ENCODE assay signal across 23 cellular contexts in the genomic region with DNA sequence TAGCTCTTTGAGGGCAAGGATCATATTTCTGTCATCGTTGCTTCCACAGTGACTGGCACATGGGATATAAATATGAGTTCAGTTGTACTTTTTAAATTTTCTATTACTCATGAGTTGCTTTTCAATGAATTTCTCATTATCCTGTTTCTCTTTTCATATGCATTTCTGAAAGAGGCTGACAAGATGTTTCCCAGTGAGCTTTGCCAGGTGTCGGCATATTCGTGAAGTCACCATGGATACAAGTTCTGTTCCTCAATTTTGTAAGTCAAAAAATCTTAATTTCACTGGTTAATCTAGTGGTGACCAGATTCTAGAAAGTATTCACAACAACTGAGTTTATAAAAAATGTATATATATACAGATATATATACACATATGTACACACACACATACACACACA. TPM values are rescaled to one million over a fixed set of nuclear protein-coding genes. Genes with fewer than 3 reads are reported as not detected.
DNase-seq lines count a peak whose midpoint lies in the region; ATAC-seq, FAIRE-seq and TF ChIP-seq lines count a peak whose summit lies in the region.
"Had no signal": no experiment of that assay in that cellular context is flagged by ENCODE, and none has a peak within 500 bp of the region (broad histone marks: within the 10 kb centered on the region; RNA-seq: fewer than 3 reads in every experiment).

No MANE protein-coding gene starts in this region.

- intact Hi-C loops in upper lobe of right lung (cut with DNase I) = no loop called here
- intact Hi-C loops in activated CD4-positive, alpha-beta memory T cell treated with anti-CD3 and anti-CD28 coated beads for 36 hours (cut with micrococcal nuclease) = no loop called here

- DNase-seq in activated T-cell treated with anti-CD3 and anti-CD28 coated beads, Interleukin-2, amount 50 U/mL, for 4 hours = no peak
- DNase-seq in activated T-cell treated with anti-CD3 and anti-CD28 coated beads, Interleukin-2, amount 50 U/mL, for 48 hours = no peak
- no peak for DNase-seq in adipocyte (ENCODE audit: low read depth)
- DNase-seq in upper lobe of right lung = no peak
- DNase-seq in activated CD4-positive, alpha-beta memory T cell treated with anti-CD3 and anti-CD28 coated beads for 36 hours = no peak
- DNase-seq in RCC 7860 (ENCODE audit: low spot score) = no peak
- DNase-seq: activated CD4-positive, alpha-beta T cell treated with anti-CD3 and anti-CD28 coated beads, Interleukin-2, amount 50 U/mL, for 4 hours; C1 segment of cervical spinal cord; effector CD4-positive, alpha-beta T cell; gastrocnemius medialis; naive B cell; NCI-H1436 treated with DMSO at 0.1 percent for 48 hours; SK-N-SH; T-helper 17 cell; testis had no signal

- no peak overlapping the region for H3K4me3 Mint-ChIP-seq in activated T-cell treated with anti-CD3 and anti-CD28 coated beads, Interleukin-2, amount 50 U/mL, for 4 hours
- no peak overlapping the region for H3K4me3 Mint-ChIP-seq in activated CD4-positive, alpha-beta memory T cell treated with anti-CD3 and anti-CD28 coated beads for 36 hours

- 0 out of 2 replicates have a peak, but pooled peaks have one; percentile 1 for TF ChIP-seq CTCF in Loucy (conservative IDR thresholded peaks at IDR 0.05; ENCODE audit: low read length)
- no peak for TF ChIP-seq CTCF in parathyroid adenoma (IDR thresholded peaks at IDR 0.05)
- no peak for TF ChIP-seq CTCF in upper lobe of right lung (IDR thresholded peaks at IDR 0.05)

- ATAC-seq in activated T-cell treated with anti-CD3 and anti-CD28 coated beads, Interleukin-2, amount 50 U/mL, for 4 hours = peak; percentile 23 to 39
- no peak for ATAC-seq in upper lobe of right lung
- ATAC-seq: esophagus mucosa; gastrocnemius medialis; K562; stimulated activated effector memory CD8-positive, alpha-beta T cell treated with anti-CD3 and anti-CD28 coated beads, Interleukin-12 subunit alpha, Interleukin-12 subunit beta, amount 100 ng/mL, for 72 hours; T-helper 17 cell had no signal

- no peak overlapping the region for H3K27ac Mint-ChIP-seq in activated CD4-positive, alpha-beta memory T cell treated with anti-CD3 and anti-CD28 coated beads for 36 hours
- H3K27ac Mint-ChIP-seq: stimulated activated effector memory CD8-positive, alpha-beta T cell treated with anti-CD3 and anti-CD28 coated beads, Interleukin-12 subunit alpha, Interleukin-12 subunit beta, amount 100 ng/mL, for 72 hours; T-helper 17 cell had no signal

- CTCF ChIA-PET in activated CD4-positive, alpha-beta memory T cell treated with anti-CD3 and anti-CD28 coated beads for 36 hours (lab: Charles Lee) = no interaction called here

- POLR2A ChIA-PET in activated CD4-positive, alpha-beta memory T cell treated with anti-CD3 and anti-CD28 coated beads for 36 hours (lab: Charles Lee) = no interaction called here

- H3F3A ChIP-seq in Loucy (ENCODE audit: low read depth) = no peaks in the 10 kb centered on the region

- H3K9ac ChIP-seq in Loucy (ENCODE audit: low read depth, low read length, poor library complexity, severe bottlenecking) = no peak overlapping the region
- H3K9ac ChIP-seq in adipocyte (ENCODE audit: low read length) = no peak overlapping the region
- no peak overlapping the region for H3K9ac ChIP-seq in parathyroid adenoma
- H3K9ac ChIP-seq: SK-N-SH had no signal

- H3K9me2 ChIP-seq in Loucy (replicated peaks; ENCODE audit: low read depth, low read length) = no peaks in the 10 kb centered on the region
- H3K9me2 ChIP-seq: SK-N-SH had no signal

- H3K36me3 Mint-ChIP-seq in activated T-cell treated with anti-CD3 and anti-CD28 coated beads, Interleukin-2, amount 50 U/mL, for 4 hours (ENCODE audit: insufficient read depth) = no peaks in the 10 kb centered on the region
- H3K36me3 Mint-ChIP-seq in activated CD4-positive, alpha-beta memory T cell treated with anti-CD3 and anti-CD28 coated beads for 36 hours = no peaks in the 10 kb centered on the region
- H3K36me3 Mint-ChIP-seq: activated naive CD4-positive, alpha-beta T cell treated with anti-CD3 and anti-CD28 coated beads, Interleukin-2, amount 50 U/mL, for 24 hours; naive B cell; stimulated activated effector memory CD8-positive, alpha-beta T cell treated with anti-CD3 and anti-CD28 coated beads, Interleukin-12 subunit alpha, Interleukin-12 subunit beta, amount 100 ng/mL, for 72 hours had no signal

- H3K4me3 ChIP-seq in Loucy (ENCODE audit: low read length, poor library complexity, severe bottlenecking) (peak overlapping the region; percentile 64), adipocyte (ENCODE audit: low read length) (peak overlapping the region; percentile 81), parathyroid adenoma (ENCODE audit: low read depth, low read length) (peak overlapping the region; percentile 50), upper lobe of right lung (no peak overlapping the region)
- H3K4me3 ChIP-seq: K562 had no signal

- peaks cover 4% of the 10 kb centered on the region for H3K9me3 Mint-ChIP-seq in activated T-cell treated with anti-CD3 and anti-CD28 coated beads, Interleukin-2, amount 50 U/mL, for 4 hours
- no peaks in the 10 kb centered on the region for H3K9me3 Mint-ChIP-seq in activated CD4-positive, alpha-beta memory T cell treated with anti-CD3 and anti-CD28 coated beads for 36 hours
- H3K9me3 Mint-ChIP-seq: activated naive CD4-positive, alpha-beta T cell treated with anti-CD3 and anti-CD28 coated beads, Interleukin-2, amount 50 U/mL, for 24 hours had no signal

- H3K27ac ChIP-seq in parathyroid adenoma (no peak overlapping the region), upper lobe of right lung (no peak overlapping the region)
- H3K27ac ChIP-seq: gastrocnemius medialis, testis had no signal

- no peaks in the 10 kb centered on the region for H3K9me3 ChIP-seq in Loucy (ENCODE audit: insufficient read depth, low read depth, low read length)
- no peaks in the 10 kb centered on the region for H3K9me3 ChIP-seq in adipocyte (ENCODE audit: control insufficient read depth, low read length)
- no peaks in the 10 kb centered on the region for H3K9me3 ChIP-seq in parathyroid adenoma (ENCODE audit: control insufficient read depth, low read length)
- H3K9me3 ChIP-seq in upper lobe of right lung = no peaks in the 10 kb centered on the region
- H3K9me3 ChIP-seq: gastrocnemius medialis, SK-N-SH, testis had no signal

- H4K20me1 ChIP-seq in Loucy (ENCODE audit: insufficient read depth, low read length, poor library complexity, severe bottlenecking) = no peaks in the 10 kb centered on the region

- no peak for FAIRE-seq in RCC 7860 (lab: Jason Lieb, UNC)
- FAIRE-seq: K562 had no signal

- H3K79me2 ChIP-seq in Loucy (ENCODE audit: insufficient read depth, low read length) (no peaks in the 10 kb centered on the region), parathyroid adenoma (no peaks in the 10 kb centered on the region)
- H3K79me2 ChIP-seq: hepatocyte had no signal

- H3K27me3 ChIP-seq in Loucy (ENCODE audit: insufficient read depth, low read length, poor library complexity, severe bottlenecking) (no peaks in the 10 kb centered on the region), adipocyte (replicated peaks; ENCODE audit: control insufficient read depth, insufficient read depth, low read length) (no peaks in the 10 kb centered on the region), parathyroid adenoma (ENCODE audit: control insufficient read depth, insufficient read depth, low read length) (no peaks in the 10 kb centered on the region), upper lobe of right lung (no peaks in the 10 kb centered on the region)
- H3K27me3 ChIP-seq: brain microvascular endothelial cell, gastrocnemius medialis, hepatocyte, testis had no signal

- H3K27me3 Mint-ChIP-seq in activated T-cell treated with anti-CD3 and anti-CD28 coated beads, Interleukin-2, amount 50 U/mL, for 4 hours (ENCODE audit: low read depth) = no peaks in the 10 kb centered on the region
- H3K27me3 Mint-ChIP-seq in activated CD4-positive, alpha-beta memory T cell treated with anti-CD3 and anti-CD28 coated beads for 36 hours = no peaks in the 10 kb centered on the region
- H3K27me3 Mint-ChIP-seq: activated naive CD4-positive, alpha-beta T cell treated with anti-CD3 and anti-CD28 coated beads, Interleukin-2, amount 50 U/mL, for 24 hours; naive B cell; T-helper 17 cell had no signal

- H2AFZ ChIP-seq in Loucy (ENCODE audit: low read length) (peak overlapping the region; percentile 93; the same call in 1 of the 2 replicates), parathyroid adenoma (no peak overlapping the region)

- H3K4me1 ChIP-seq in Loucy (ENCODE audit: insufficient read depth, low read length, poor library complexity, severe bottlenecking) = peaks cover 20% of the 10 kb centered on the region
- peaks cover 7% of the 10 kb centered on the region for H3K4me1 ChIP-seq in adipocyte (ENCODE audit: control insufficient read depth, insufficient read depth, low read length)
- no peaks in the 10 kb centered on the region for H3K4me1 ChIP-seq in parathyroid adenoma
- no peaks in the 10 kb centered on the region for H3K4me1 ChIP-seq in upper lobe of right lung
- H3K4me1 ChIP-seq: gastrocnemius medialis, testis had no signal

- peak overlapping the region; percentile 67 for H3K4me2 ChIP-seq in Loucy (ENCODE audit: low read depth, low read length, poor library complexity, severe bottlenecking)
- no peak overlapping the region for H3K4me2 ChIP-seq in parathyroid adenoma (ENCODE audit: low read length)

- H3K36me3 ChIP-seq in Loucy (ENCODE audit: insufficient read depth, low read length) = no peaks in the 10 kb centered on the region
- no peaks in the 10 kb centered on the region for H3K36me3 ChIP-seq in adipocyte (ENCODE audit: control insufficient read depth, insufficient read depth, low read length, severe bottlenecking)
- no peaks in the 10 kb centered on the region for H3K36me3 ChIP-seq in parathyroid adenoma (ENCODE audit: control insufficient read depth, insufficient read depth, low read length)
- H3K36me3 ChIP-seq in upper lobe of right lung = no peaks in the 10 kb centered on the region
- H3K36me3 ChIP-seq: brain microvascular endothelial cell, gastrocnemius medialis had no signal

- H3K4me1 Mint-ChIP-seq in activated T-cell treated with anti-CD3 and anti-CD28 coated beads, Interleukin-2, amount 50 U/mL, for 4 hours (ENCODE audit: low read depth) = peaks cover 8% of the 10 kb centered on the region
- peaks cover 5% of the 10 kb centered on the region for H3K4me1 Mint-ChIP-seq in activated CD4-positive, alpha-beta memory T cell treated with anti-CD3 and anti-CD28 coated beads for 36 hours (ENCODE audit: low read depth)

RNA-seq across cellular contexts. Expression of gene GNAI1, which starts 55.7 kb away (rescaled TPM):
- total RNA-seq in activated T-cell treated with anti-CD3 and anti-CD28 coated beads, Interleukin-2, amount 50 U/mL, for 4 hours = 1 to 10 TPM; 2.0 to 7.2 (median 3.8) TPM
- total RNA-seq in upper lobe of right lung = 36.0 TPM
- 1 to 10 TPM in 1 of 2 experiments, under 1 TPM in 1; 0.50 to 1.1 TPM for total RNA-seq in activated CD4-positive, alpha-beta memory T cell treated with anti-CD3 and anti-CD28 coated beads for 36 hours
